Comparison of ENCODE assay signal across 15 cellular contexts in genomic region chrX:19332983-19333382, GRCh38. TPM values are rescaled to one million over a fixed set of nuclear protein-coding genes. Genes with fewer than 3 reads are reported as not detected.
DNase-seq lines count a peak whose midpoint lies in the region; ATAC-seq and TF ChIP-seq lines count a peak whose summit lies in the region.
"Had no signal": no experiment of that assay in that cellular context is flagged by ENCODE, and none has a peak within 500 bp of the region (broad histone marks: within the 10 kb centered on the region; RNA-seq: fewer than 3 reads in every experiment).

No MANE protein-coding gene starts in this region.

- intact Hi-C loops in heart left ventricle (cut with DNase I): loop anchor here in 8 of 10 donors (2.0 to 10.0 kb wide), 9 partner anchors 291 to 942 kb away; no protein-coding TSS in a partner anchor

- no peaks in the 10 kb centered on the region for H3K27me3 ChIP-seq in heart left ventricle
- H3K27me3 ChIP-seq: uterus had no signal

- no peaks in the 10 kb centered on the region for H3K4me1 Mint-ChIP-seq in effector memory CD8-positive, alpha-beta T cell (ENCODE audit: low read depth in 2 of 2)

- TF ChIP-seq CTCF in heart left ventricle (IDR thresholded peaks at IDR 0.05): no peak

- H3K4me3 ChIP-seq in heart left ventricle: no peak overlapping the region
- H3K4me3 ChIP-seq: lower lobe of right lung, uterus had no signal

- no peak for TF ChIP-seq POLR2A in heart left ventricle (IDR thresholded peaks at IDR 0.05)

- WGBS in heart left ventricle, 4 donors: 12 to 37% (median 26%) methylated on average over 4 to 5 of the region's 5 CpGs

- ATAC-seq in heart left ventricle: peak; percentile 29 to 78 (median 71)
- ATAC-seq in effector memory CD8-positive, alpha-beta T cell (replicated peaks): no peak
- ATAC-seq: esophagus mucosa, lower lobe of right lung, Panc1 had no signal

- H3K27me3 Mint-ChIP-seq in effector memory CD8-positive, alpha-beta T cell: peaks cover 0 to 8% of the 10 kb centered on the region in 2 donors

- H3K27ac ChIP-seq in heart left ventricle: peak overlapping the region in 1 of 12 donors; percentile 8
- H3K27ac ChIP-seq: lower lobe of right lung, uterus, VCaP had no signal

- H3K9me3 Mint-ChIP-seq in effector memory CD8-positive, alpha-beta T cell: no peaks in the 10 kb centered on the region

- peak; percentile 28 for DNase-seq in NCI-H345 (lab: John Stamatoyannopoulos, UW)
- DNase-seq in NCI-H345 treated with DMSO at 0.1 percent for 48 hours (lab: John Stamatoyannopoulos, UW; ENCODE audit: unreplicated experiment): no peak
- DNase-seq in SHP77 (lab: John Stamatoyannopoulos, UW): peak; percentile 1 to 66
- DNase-seq in heart left ventricle: peak; percentile 22 to 69 (median 60)
- peak; percentile 24 for DNase-seq in superior temporal gyrus (ENCODE audit: extremely low spot score)
- no peak for DNase-seq in SIG-M5 treated with dmso at 0.1 percent for 504 hours (lab: John Stamatoyannopoulos, UW; ENCODE audit: unreplicated experiment)
- no peak for DNase-seq in effector memory CD8-positive, alpha-beta T cell
- no peak for DNase-seq in RKO (ENCODE audit: low spot score)
- DNase-seq: lower lobe of right lung, MM.1S, retina had no signal

- H3K36me3 ChIP-seq in heart left ventricle: no peaks in the 10 kb centered on the region
- H3K36me3 ChIP-seq: lower lobe of right lung, uterus had no signal

- H3K4me3 Mint-ChIP-seq in effector memory CD8-positive, alpha-beta T cell: no peak overlapping the region

- H3K27ac Mint-ChIP-seq in effector memory CD8-positive, alpha-beta T cell: no peak overlapping the region

- H3K36me3 Mint-ChIP-seq in effector memory CD8-positive, alpha-beta T cell (ENCODE audit: insufficient read depth): peaks cover 6% of the 10 kb centered on the region

- H3K4me1 ChIP-seq in heart left ventricle: peaks cover 0 to 10% (median 0%) of the 10 kb centered on the region in 12 donors
- H3K4me1 ChIP-seq: lower lobe of right lung, uterus had no signal

- H3K9me3 ChIP-seq in heart left ventricle: peaks cover 0 to 18% (median 8%) of the 10 kb centered on the region in 12 donors
- H3K9me3 ChIP-seq: lower lobe of right lung had no signal

RNA-seq across cellular contexts. Expression of gene PDHA1, which starts 10.7 kb away (rescaled TPM):
- 1,000 to 10,000 TPM in 4 of 9 donors, 100 to 1,000 TPM in 5; 235 to 1,225 (median 919) TPM for total RNA-seq in heart left ventricle
- polyA plus RNA-seq in heart left ventricle: 1,000 to 10,000 TPM in 1 of 2 donors, 100 to 1,000 TPM in 1; 583 to 1,189 TPM

Comparison
In these comparisons a context has a peak if more than half of its experiments do, and no peak if none do; other contexts are left out.
1. DNase-seq: peak in NCI-H345 (single experiment), SHP77 (2 of 2), heart left ventricle (5 of 5) and superior temporal gyrus (single experiment); none in NCI-H345 treated with DMSO at 0.1 percent for 48 hours (single experiment), SIG-M5 treated with dmso at 0.1 percent for 504 hours (single experiment), effector memory CD8-positive, alpha-beta T cell (0 of 3) and RKO (single experiment).